ENCODE assay signal across 29 cellular contexts in the genomic region with DNA sequence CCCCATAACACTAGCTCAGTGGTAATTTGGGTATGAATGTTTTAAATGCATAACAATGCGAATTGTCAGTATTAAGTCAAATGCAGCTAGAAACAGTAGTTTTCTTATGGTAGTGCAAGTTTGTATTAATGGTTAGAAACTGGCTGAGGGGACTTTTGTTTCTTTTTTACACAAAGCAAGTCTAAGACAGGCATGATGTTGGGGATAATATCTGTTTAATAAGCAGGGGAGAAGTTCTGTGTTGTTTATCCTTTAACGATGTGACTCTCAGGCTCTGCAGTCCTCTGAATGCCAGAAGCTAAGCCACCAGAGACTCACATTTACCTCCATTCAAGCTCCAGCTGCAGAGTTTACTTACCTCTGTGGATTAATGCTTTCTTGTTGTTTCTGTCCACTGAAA.
"Had no signal": no experiment of that assay in that cellular context is flagged by ENCODE, and none has a peak within 500 bp of the region (broad histone marks: within the 10 kb centered on the region; RNA-seq: fewer than 3 reads in every experiment).

No MANE protein-coding gene starts in this region.

- H3K36me3 ChIP-seq: stomach, suprapubic skin, thoracic aorta, thyroid gland, tibial artery, tibial nerve, transverse colon, upper lobe of left lung, upper lobe of right lung, uterus, vagina had no signal

- H3K9me3 Mint-ChIP-seq: stimulated activated effector memory CD8-positive, alpha-beta T cell treated with anti-CD3 and anti-CD28 coated beads, Interleukin-12 subunit alpha, Interleukin-12 subunit beta, amount 100 ng/mL, for 72 hours; stimulated activated naive CD8-positive, alpha-beta T cell treated with anti-CD3 and anti-CD28 coated beads, Interleukin-15, amount 100 ng/mL, for 72 hours; type B pancreatic cell had no signal

- FAIRE-seq: urothelium cell line had no signal

- H3K27ac Mint-ChIP-seq: stimulated activated effector memory CD8-positive, alpha-beta T cell treated with anti-CD3 and anti-CD28 coated beads, Interleukin-12 subunit alpha, Interleukin-12 subunit beta, amount 100 ng/mL, for 72 hours; stimulated activated memory B cell treated with anti-CD40 and anti-IgM and Interleukin-4, amounts not matched to agents 10 μg/mL and 1 μg/mL and 100 μg/mL, for 72 hours; stimulated activated naive B cell treated with anti-CD40 and anti-IgM and Interleukin-4, amounts not matched to agents 10 μg/mL and 1 μg/mL and 100 μg/mL, for 72 hours; stimulated activated naive CD8-positive, alpha-beta T cell treated with anti-CD3 and anti-CD28 coated beads, Interleukin-15, amount 100 ng/mL, for 72 hours; stimulated activated naive CD8-positive, alpha-beta T cell treated with anti-CD3 and anti-CD28 coated beads, Interleukin-15, Interleukin-2, amounts not matched to agents 100 ng/mL and 50 ng/mL, for 24 hours; type B pancreatic cell had no signal

- H3K9me3 ChIP-seq: stomach, suprapubic skin, testis, thoracic aorta, thyroid gland, tibial artery, tibial nerve, transverse colon, upper lobe of left lung, upper lobe of right lung, uterus, vagina had no signal

- H3K36me3 Mint-ChIP-seq: stimulated activated effector memory CD8-positive, alpha-beta T cell treated with anti-CD3 and anti-CD28 coated beads, Interleukin-12 subunit alpha, Interleukin-12 subunit beta, amount 100 ng/mL, for 72 hours; stimulated activated memory B cell treated with anti-CD40 and anti-IgM and Interleukin-4, amounts not matched to agents 10 μg/mL and 1 μg/mL and 100 μg/mL, for 72 hours; stimulated activated naive B cell treated with anti-CD40 and anti-IgM and Interleukin-4, amounts not matched to agents 10 μg/mL and 1 μg/mL and 100 μg/mL, for 72 hours; type B pancreatic cell had no signal

- DNase-seq: stimulated activated CD4-positive, alpha-beta T cell treated with anti-CD3 and anti-CD28 coated beads, Interleukin-2, amount 100 ng/mL, for 48 hours; stimulated activated CD4-positive, alpha-beta T cell treated with anti-CD3 and anti-CD28 coated beads, Interleukin-4, amount 100 ng/mL, for 1 hour; stimulated activated CD4-positive, alpha-beta T cell treated with anti-CD3 and anti-CD28 coated beads, Interleukin-4, amount 100 ng/mL, for 24 hours; stimulated activated CD4-positive, alpha-beta T cell treated with anti-CD3 and anti-CD28 coated beads, Interleukin-4, amount 100 ng/mL, for 4 hours; stimulated activated CD8-positive, alpha-beta memory T cell treated with anti-CD3 and anti-CD28 coated beads, Interleukin-4, amount 100 ng/mL, for 48 hours; stimulated activated naive B cell treated with anti-CD40 and anti-IgM and Interleukin-4, amounts not matched to agents 10 μg/mL and 1 μg/mL and 100 μg/mL, for 72 hours; stimulated activated naive CD4-positive, alpha-beta T cell; stimulated activated naive CD4-positive, alpha-beta T cell treated with Interleukin-2 at 50 U/mL for 16 hours; stimulated activated naive CD8-positive, alpha-beta T cell treated with anti-CD3 and anti-CD28 coated beads, Interleukin-15, amount 100 ng/mL, for 72 hours; stimulated activated naive CD8-positive, alpha-beta T cell treated with anti-CD3 and anti-CD28 coated beads, Interleukin-15, Interleukin-2, amounts not matched to agents 100 U/mL and 50 U/mL, for 24 hours; stomach; substantia nigra; testis; thyroid gland; tibial artery; transverse colon; trophoblast cell; upper lobe of left lung; upper lobe of right lung; uterus had no signal

- H3K4me3 ChIP-seq: stomach, suprapubic skin, testis, thoracic aorta, thyroid gland, tibial artery, tibial nerve, transverse colon, upper lobe of left lung, upper lobe of right lung, uterus, vagina had no signal

- H3K27ac ChIP-seq: stomach, suprapubic skin, testis, thoracic aorta, thyroid gland, tibial artery, tibial nerve, transverse colon, upper lobe of left lung, upper lobe of right lung, uterus, vagina had no signal

- H3K4me1 Mint-ChIP-seq: stimulated activated effector memory CD8-positive, alpha-beta T cell treated with anti-CD3 and anti-CD28 coated beads, Interleukin-12 subunit alpha, Interleukin-12 subunit beta, amount 100 ng/mL, for 72 hours; stimulated activated memory B cell treated with anti-CD40 and anti-IgM and Interleukin-4, amounts not matched to agents 10 μg/mL and 1 μg/mL and 100 μg/mL, for 72 hours; stimulated activated naive B cell treated with anti-CD40 and anti-IgM and Interleukin-4, amounts not matched to agents 10 μg/mL and 1 μg/mL and 100 μg/mL, for 72 hours; stimulated activated naive CD8-positive, alpha-beta T cell treated with anti-CD3 and anti-CD28 coated beads, Interleukin-15, amount 100 ng/mL, for 72 hours had no signal

- ATAC-seq: stimulated activated effector memory CD8-positive, alpha-beta T cell treated with anti-CD3 and anti-CD28 coated beads, Interleukin-12 subunit alpha, Interleukin-12 subunit beta, amount 100 ng/mL, for 72 hours; stimulated activated memory B cell treated with anti-CD40 and anti-IgM and Interleukin-4, amounts not matched to agents 10 μg/mL and 1 μg/mL and 100 μg/mL, for 72 hours; stimulated activated naive B cell treated with anti-CD40 and anti-IgM and Interleukin-4, amounts not matched to agents 10 μg/mL and 1 μg/mL and 100 μg/mL, for 72 hours; stimulated activated naive CD8-positive, alpha-beta T cell treated with anti-CD3 and anti-CD28 coated beads, Interleukin-15, amount 100 ng/mL, for 72 hours; stimulated activated naive CD8-positive, alpha-beta T cell treated with anti-CD3 and anti-CD28 coated beads, Interleukin-15, Interleukin-2, amounts not matched to agents 100 U/mL and 50 U/mL, for 24 hours; upper lobe of right lung had no signal

- H3K27me3 ChIP-seq: stomach, suprapubic skin, testis, thyroid gland, tibial artery, tibial nerve, transverse colon, upper lobe of left lung, upper lobe of right lung, uterus, vagina had no signal

- H3K4me3 Mint-ChIP-seq: stimulated activated effector memory CD8-positive, alpha-beta T cell treated with anti-CD3 and anti-CD28 coated beads, Interleukin-12 subunit alpha, Interleukin-12 subunit beta, amount 100 ng/mL, for 72 hours; stimulated activated memory B cell treated with anti-CD40 and anti-IgM and Interleukin-4, amounts not matched to agents 10 μg/mL and 1 μg/mL and 100 μg/mL, for 72 hours; stimulated activated naive B cell treated with anti-CD40 and anti-IgM and Interleukin-4, amounts not matched to agents 10 μg/mL and 1 μg/mL and 100 μg/mL, for 72 hours; stimulated activated naive CD8-positive, alpha-beta T cell treated with anti-CD3 and anti-CD28 coated beads, Interleukin-15, amount 100 ng/mL, for 72 hours; stimulated activated naive CD8-positive, alpha-beta T cell treated with anti-CD3 and anti-CD28 coated beads, Interleukin-15, Interleukin-2, amounts not matched to agents 100 ng/mL and 50 ng/mL, for 24 hours; type B pancreatic cell had no signal

- H3K27me3 Mint-ChIP-seq: type B pancreatic cell had no signal

- H3K4me1 ChIP-seq: stomach, suprapubic skin, testis, thyroid gland, tibial artery, tibial nerve, transverse colon, upper lobe of left lung, upper lobe of right lung, uterus, vagina had no signal
